In genomic region chr20:24957326-24957996, GRCh38 we compare ENCODE assay signal across 22 cellular contexts. TPM values are rescaled to one million over a fixed set of nuclear protein-coding genes. Genes with fewer than 3 reads are reported as not detected.
A peak's percentile ranks its signal among the peaks of the same experiment; 100 is the strongest.
DNase-seq lines count a peak whose midpoint lies in the region; ATAC-seq and FAIRE-seq lines count a peak whose summit lies in the region.
"Had no signal": no experiment of that assay in that cellular context is flagged by ENCODE, and none has a peak within 500 bp of the region (broad histone marks: within the 10 kb centered on the region; RNA-seq: fewer than 3 reads in every experiment).

No MANE protein-coding gene starts in this region.

- no peaks in the 10 kb centered on the region for H3K4me1 ChIP-seq in aorta (ENCODE audit: control insufficient read depth in 1 of 2, insufficient read depth in 2 of 2, low read length in 2 of 2)
- H3K4me1 ChIP-seq: HAP-1 had no signal

- no peak overlapping the region for H3K4me3 ChIP-seq in aorta (ENCODE audit: low read length in 2 of 2)
- H3K4me3 ChIP-seq: HAP-1 had no signal

- H3K36me3 ChIP-seq in aorta (ENCODE audit: control insufficient read depth in 1 of 2, insufficient read depth in 2 of 2, low read length in 1 of 2): no peaks in the 10 kb centered on the region

- no peaks in the 10 kb centered on the region for H3K9me3 Mint-ChIP-seq in activated naive CD8-positive, alpha-beta T cell treated with anti-CD3 and anti-CD28 coated beads, Interleukin-2, amount 10 ng/mL, durations not matched to agents 7 days and 5 days
- H3K9me3 Mint-ChIP-seq in activated naive CD8-positive, alpha-beta T cell treated with anti-CD3 and anti-CD28 coated beads for 36 hours: no peaks in the 10 kb centered on the region
- no peaks in the 10 kb centered on the region for H3K9me3 Mint-ChIP-seq in activated T-helper 1 cell treated with anti-CD3 and anti-CD28 coated beads, Interleukin-12 subunit alpha, Interleukin-12 subunit beta, Interleukin-2, Interleukin-4 antibody, amounts not matched to agents 30 ng/mL and 10 ng/mL and 1 ng/mL, durations not matched to agents 14 hours and 24 hours and 36 hours
- H3K9me3 Mint-ChIP-seq: neural crest cell; stimulated activated memory B cell treated with anti-CD40 and anti-IgM and Interleukin-4, amounts not matched to agents 10 μg/mL and 1 μg/mL and 100 μg/mL, for 72 hours had no signal

- no peak for FAIRE-seq in HTR-8/SVneo (lab: Jason Lieb, UNC)
- FAIRE-seq: astrocyte, GM19239, kidney, RCC 7860 had no signal

- H3K27ac Mint-ChIP-seq in activated naive CD8-positive, alpha-beta T cell treated with anti-CD3 and anti-CD28 coated beads, Interleukin-2, amount 10 ng/mL, durations not matched to agents 7 days and 5 days: peak overlapping the region; percentile 58
- H3K27ac Mint-ChIP-seq in activated naive CD8-positive, alpha-beta T cell treated with anti-CD3 and anti-CD28 coated beads for 36 hours: no peak overlapping the region
- peak overlapping the region; percentile 40 for H3K27ac Mint-ChIP-seq in activated T-helper 1 cell treated with anti-CD3 and anti-CD28 coated beads, Interleukin-12 subunit alpha, Interleukin-12 subunit beta, Interleukin-2, Interleukin-4 antibody, amounts not matched to agents 30 ng/mL and 10 ng/mL and 1 ng/mL, durations not matched to agents 14 hours and 24 hours and 36 hours
- H3K27ac Mint-ChIP-seq: stimulated activated memory B cell treated with anti-CD40 and anti-IgM and Interleukin-4, amounts not matched to agents 10 μg/mL and 1 μg/mL and 100 μg/mL, for 72 hours had no signal

- no peaks in the 10 kb centered on the region for H3K27me3 ChIP-seq in aorta (ENCODE audit: control insufficient read depth in 1 of 2, insufficient read depth in 2 of 2, low read length in 1 of 2)

- no peaks in the 10 kb centered on the region for H3K27me3 Mint-ChIP-seq in activated naive CD8-positive, alpha-beta T cell treated with anti-CD3 and anti-CD28 coated beads, Interleukin-2, amount 10 ng/mL, durations not matched to agents 7 days and 5 days
- no peaks in the 10 kb centered on the region for H3K27me3 Mint-ChIP-seq in activated naive CD8-positive, alpha-beta T cell treated with anti-CD3 and anti-CD28 coated beads for 36 hours
- H3K27me3 Mint-ChIP-seq in activated T-helper 1 cell treated with anti-CD3 and anti-CD28 coated beads, Interleukin-12 subunit alpha, Interleukin-12 subunit beta, Interleukin-2, Interleukin-4 antibody, amounts not matched to agents 30 ng/mL and 10 ng/mL and 1 ng/mL, durations not matched to agents 14 hours and 24 hours and 36 hours (ENCODE audit: insufficient read depth): no peaks in the 10 kb centered on the region
- H3K27me3 Mint-ChIP-seq: stimulated activated memory B cell treated with anti-CD40 and anti-IgM and Interleukin-4, amounts not matched to agents 10 μg/mL and 1 μg/mL and 100 μg/mL, for 72 hours had no signal

- no peak for ATAC-seq in activated naive CD8-positive, alpha-beta T cell treated with anti-CD3 and anti-CD28 coated beads, Interleukin-2, amount 10 ng/mL, durations not matched to agents 7 days and 5 days (ENCODE audit: low read depth)
- no peak for ATAC-seq in aorta (ENCODE audit: low FRiP score)
- ATAC-seq: stimulated activated memory B cell treated with anti-CD40 and anti-IgM and Interleukin-4, amounts not matched to agents 10 μg/mL and 1 μg/mL and 100 μg/mL, for 72 hours had no signal

- DNase-seq in activated naive CD8-positive, alpha-beta T cell treated with anti-CD3 and anti-CD28 coated beads, Interleukin-2, amount 10 ng/mL, durations not matched to agents 7 days and 5 days: no peak
- DNase-seq in activated naive CD8-positive, alpha-beta T cell treated with anti-CD3 and anti-CD28 coated beads for 36 hours: no peak
- DNase-seq in activated T-helper 1 cell treated with anti-CD3 and anti-CD28 coated beads, Interleukin-12 subunit alpha, Interleukin-12 subunit beta, Interleukin-2, Interleukin-4 antibody, amounts not matched to agents 30 ng/mL and 10 ng/mL and 1 ng/mL, durations not matched to agents 14 hours and 24 hours and 36 hours (ENCODE audit: low spot score): no peak
- DNase-seq in mesenteric fat pad (ENCODE audit: low spot score) (peak; percentile 80), aorta (peak; percentile 38 to 68), NCI-H2196 treated with DMSO at 0.1 percent for 48 hours (lab: John Stamatoyannopoulos, UW; ENCODE audit: unreplicated experiment) (no peak), DMS53 (lab: John Stamatoyannopoulos, UW) (no peak), HTR-8/SVneo (ENCODE audit: insufficient read length, low spot score) (no peak)
- DNase-seq: activated CD4-positive, alpha-beta T cell treated with anti-CD3 and anti-CD28 coated beads, Interleukin-2, amount 50 U/mL, for 1 hour; hippocampal formation; KBM-7; kidney; NCI-H1694 treated with DMSO at 0.1 percent for 48 hours; NCI-H446 treated with DMSO at 0.1 percent for 48 hours; NK-92 treated with Interleukin-12 subunit alpha and Interleukin-12 subunit beta, amount 100 ng/mL, for 24 hours; trophoblast cell had no signal

- H3K4me1 Mint-ChIP-seq in activated naive CD8-positive, alpha-beta T cell treated with anti-CD3 and anti-CD28 coated beads, Interleukin-2, amount 10 ng/mL, durations not matched to agents 7 days and 5 days: peaks cover 31% of the 10 kb centered on the region
- peaks cover 34% of the 10 kb centered on the region for H3K4me1 Mint-ChIP-seq in activated naive CD8-positive, alpha-beta T cell treated with anti-CD3 and anti-CD28 coated beads for 36 hours
- peaks cover 33% of the 10 kb centered on the region for H3K4me1 Mint-ChIP-seq in activated T-helper 1 cell treated with anti-CD3 and anti-CD28 coated beads, Interleukin-12 subunit alpha, Interleukin-12 subunit beta, Interleukin-2, Interleukin-4 antibody, amounts not matched to agents 30 ng/mL and 10 ng/mL and 1 ng/mL, durations not matched to agents 14 hours and 24 hours and 36 hours (ENCODE audit: low read depth)
- H3K4me1 Mint-ChIP-seq: neural crest cell had no signal

- WGBS in aorta, 2 donors: 92 to 93% methylated on average over 18 of the region's 18 CpGs

- no peaks in the 10 kb centered on the region for H3K9me3 ChIP-seq in aorta (ENCODE audit: control insufficient read depth, low read length)
- H3K9me3 ChIP-seq: HAP-1 had no signal

- no peak overlapping the region for H3K27ac ChIP-seq in aorta (ENCODE audit: low read depth in 1 of 2, low read length in 2 of 2)

- peaks cover 16% of the 10 kb centered on the region for H3K36me3 Mint-ChIP-seq in activated naive CD8-positive, alpha-beta T cell treated with anti-CD3 and anti-CD28 coated beads, Interleukin-2, amount 10 ng/mL, durations not matched to agents 7 days and 5 days
- peaks cover 28% of the 10 kb centered on the region for H3K36me3 Mint-ChIP-seq in activated naive CD8-positive, alpha-beta T cell treated with anti-CD3 and anti-CD28 coated beads for 36 hours
- peaks cover 68% of the 10 kb centered on the region for H3K36me3 Mint-ChIP-seq in activated T-helper 1 cell treated with anti-CD3 and anti-CD28 coated beads, Interleukin-12 subunit alpha, Interleukin-12 subunit beta, Interleukin-2, Interleukin-4 antibody, amounts not matched to agents 30 ng/mL and 10 ng/mL and 1 ng/mL, durations not matched to agents 14 hours and 24 hours and 36 hours (ENCODE audit: low read depth)

- POLR2A ChIA-PET in activated naive CD8-positive, alpha-beta T cell treated with anti-CD3 and anti-CD28 coated beads, Interleukin-2, amount 10 ng/mL, durations not matched to agents 7 days and 5 days (lab: Charles Lee): no interaction called here

- H3K4me3 Mint-ChIP-seq in activated naive CD8-positive, alpha-beta T cell treated with anti-CD3 and anti-CD28 coated beads, Interleukin-2, amount 10 ng/mL, durations not matched to agents 7 days and 5 days: no peak overlapping the region
- H3K4me3 Mint-ChIP-seq in activated naive CD8-positive, alpha-beta T cell treated with anti-CD3 and anti-CD28 coated beads for 36 hours: no peak overlapping the region
- H3K4me3 Mint-ChIP-seq in activated T-helper 1 cell treated with anti-CD3 and anti-CD28 coated beads, Interleukin-12 subunit alpha, Interleukin-12 subunit beta, Interleukin-2, Interleukin-4 antibody, amounts not matched to agents 30 ng/mL and 10 ng/mL and 1 ng/mL, durations not matched to agents 14 hours and 24 hours and 36 hours: no peak overlapping the region
- H3K4me3 Mint-ChIP-seq: neural crest cell; stimulated activated memory B cell treated with anti-CD40 and anti-IgM and Interleukin-4, amounts not matched to agents 10 μg/mL and 1 μg/mL and 100 μg/mL, for 72 hours had no signal

- intact Hi-C loops in activated T-helper 1 cell treated with anti-CD3 and anti-CD28 coated beads, Interleukin-12 subunit alpha, Interleukin-12 subunit beta, Interleukin-2, Interleukin-4 antibody, amounts not matched to agents 30 ng/mL and 10 ng/mL and 1 ng/mL, durations not matched to agents 14 hours and 24 hours and 36 hours (cut with micrococcal nuclease): no loop called here
- intact Hi-C loops in aorta (cut with DNase I): no loop called here

RNA-seq across cellular contexts. Expression of gene CST7, which starts 8.4 kb away (rescaled TPM):
- total RNA-seq in activated naive CD8-positive, alpha-beta T cell treated with anti-CD3 and anti-CD28 coated beads, Interleukin-2, amount 10 ng/mL, durations not matched to agents 7 days and 5 days: 10 to 100 TPM; 92.0 to 92.4 TPM
- total RNA-seq in activated naive CD8-positive, alpha-beta T cell treated with anti-CD3 and anti-CD28 coated beads for 36 hours: 10 to 100 TPM; 41.5 to 44.7 TPM
- total RNA-seq in activated T-helper 1 cell treated with anti-CD3 and anti-CD28 coated beads, Interleukin-12 subunit alpha, Interleukin-12 subunit beta, Interleukin-2, Interleukin-4 antibody, amounts not matched to agents 30 ng/mL and 10 ng/mL and 1 ng/mL, durations not matched to agents 14 hours and 24 hours and 36 hours: 127 and 133 TPM in 2 replicates
- 11.5 TPM for total RNA-seq in mesenteric fat pad
- 1 to 10 TPM; 3.1 to 4.6 TPM for total RNA-seq in aorta
- 1 to 10 TPM; 1.0 to 3.9 TPM for polyA plus RNA-seq in aorta
- total RNA-seq: neural crest cell had no signal

RNA-seq across cellular contexts. Expression of gene APMAP, which starts 35.1 kb away (rescaled TPM):
- 10 to 100 TPM; 60.7 to 64.6 TPM for total RNA-seq in activated naive CD8-positive, alpha-beta T cell treated with anti-CD3 and anti-CD28 coated beads, Interleukin-2, amount 10 ng/mL, durations not matched to agents 7 days and 5 days
- 10 to 100 TPM; 47.9 to 48.8 TPM for total RNA-seq in activated naive CD8-positive, alpha-beta T cell treated with anti-CD3 and anti-CD28 coated beads for 36 hours
- total RNA-seq in activated T-helper 1 cell treated with anti-CD3 and anti-CD28 coated beads, Interleukin-12 subunit alpha, Interleukin-12 subunit beta, Interleukin-2, Interleukin-4 antibody, amounts not matched to agents 30 ng/mL and 10 ng/mL and 1 ng/mL, durations not matched to agents 14 hours and 24 hours and 36 hours: 57.7 and 58.7 TPM in 2 replicates
- total RNA-seq in mesenteric fat pad (166 TPM), aorta (10 to 100 TPM; 43.8 to 54.1 TPM)
- 10 to 100 TPM; 23.4 to 37.8 TPM for polyA plus RNA-seq in aorta

Comparison
In these comparisons a context has a peak if more than half of its experiments do, and no peak if none do; other contexts are left out.
1. DNase-seq: peak in mesenteric fat pad (single experiment) and aorta (2 of 2); none in activated naive CD8-positive, alpha-beta T cell treated with anti-CD3 and anti-CD28 coated beads, Interleukin-2, amount 10 ng/mL, durations not matched to agents 7 days and 5 days (single experiment), activated naive CD8-positive, alpha-beta T cell treated with anti-CD3 and anti-CD28 coated beads for 36 hours (single experiment), activated T-helper 1 cell treated with anti-CD3 and anti-CD28 coated beads, Interleukin-12 subunit alpha, Interleukin-12 subunit beta, Interleukin-2, Interleukin-4 antibody, amounts not matched to agents 30 ng/mL and 10 ng/mL and 1 ng/mL, durations not matched to agents 14 hours and 24 hours and 36 hours (single experiment), NCI-H2196 treated with DMSO at 0.1 percent for 48 hours (single experiment), DMS53 (single experiment) and HTR-8/SVneo (single experiment).